In genomic region chr3:4546346-4547178, GRCh38 we compare ENCODE assay signal across 1 cellular context.
TF ChIP-seq lines count a peak whose summit lies in the region.

No MANE protein-coding gene starts in this region.

TF ChIP-seq in GM12878, 131 proteins besides CTCF, POLR2A, EP300 and RAD21:
- TF ChIP-seq LARP7 (IDR thresholded peaks at IDR 0.05) (no peak), EGR1 (IDR thresholded peaks at IDR 0.05; ENCODE audit: borderline replicate concordance in 1 of 2, low read depth in 2 of 2, low read length in 2 of 2) (no peak), RUNX3 (IDR thresholded peaks at IDR 0.05; ENCODE audit: low read length) (no peak), MEF2A (IDR thresholded peaks at IDR 0.05; ENCODE audit: insufficient read depth, low read depth, low read length) (no peak), RBBP5 (conservative IDR thresholded peaks at IDR 0.05) (no peak), SMAD5 (IDR thresholded peaks at IDR 0.05; ENCODE audit: low read depth) (no peak), BMI1 (IDR thresholded peaks at IDR 0.05; ENCODE audit: borderline replicate concordance) (no peak), CBFB (IDR thresholded peaks at IDR 0.05; ENCODE audit: low read depth) (no peak), TAF1 (IDR thresholded peaks at IDR 0.05; ENCODE audit: borderline replicate concordance, low read depth, low read length) (no peak), ZBED1 (IDR thresholded peaks at IDR 0.05; ENCODE audit: borderline replicate concordance) (no peak), MTA2 (IDR thresholded peaks at IDR 0.05; ENCODE audit: low read depth) (no peak), SIN3A (IDR thresholded peaks at IDR 0.05; ENCODE audit: low read depth, low read length) (no peak), RB1 (IDR thresholded peaks at IDR 0.05; ENCODE audit: borderline replicate concordance) (no peak), EED (IDR thresholded peaks at IDR 0.05; ENCODE audit: low read depth) (no peak), FOXM1 (IDR thresholded peaks at IDR 0.05; ENCODE audit: low read depth, low read length) (no peak)
- TF ChIP-seq, protein P1, sequence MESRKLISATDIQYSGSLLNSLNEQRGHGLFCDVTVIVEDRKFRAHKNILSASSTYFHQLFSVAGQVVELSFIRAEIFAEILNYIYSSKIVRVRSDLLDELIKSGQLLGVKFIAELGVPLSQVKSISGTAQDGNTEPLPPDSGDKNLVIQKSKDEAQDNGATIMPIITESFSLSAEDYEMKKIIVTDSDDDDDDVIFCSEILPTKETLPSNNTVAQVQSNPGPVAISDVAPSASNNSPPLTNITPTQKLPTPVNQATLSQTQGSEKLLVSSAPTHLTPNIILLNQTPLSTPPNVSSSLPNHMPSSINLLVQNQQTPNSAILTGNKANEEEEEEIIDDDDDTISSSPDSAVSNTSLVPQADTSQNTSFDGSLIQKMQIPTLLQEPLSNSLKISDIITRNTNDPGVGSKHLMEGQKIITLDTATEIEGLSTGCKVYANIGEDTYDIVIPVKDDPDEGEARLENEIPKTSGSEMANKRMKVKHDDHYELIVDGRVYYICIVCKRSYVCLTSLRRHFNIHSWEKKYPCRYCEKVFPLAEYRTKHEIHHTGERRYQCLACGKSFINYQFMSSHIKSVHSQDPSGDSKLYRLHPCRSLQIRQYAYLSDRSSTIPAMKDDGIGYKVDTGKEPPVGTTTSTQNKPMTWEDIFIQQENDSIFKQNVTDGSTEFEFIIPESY (IDR thresholded peaks at IDR 0.05): no peak
